Comparison of ENCODE assay signal across 1 cellular context in the genomic region with DNA sequence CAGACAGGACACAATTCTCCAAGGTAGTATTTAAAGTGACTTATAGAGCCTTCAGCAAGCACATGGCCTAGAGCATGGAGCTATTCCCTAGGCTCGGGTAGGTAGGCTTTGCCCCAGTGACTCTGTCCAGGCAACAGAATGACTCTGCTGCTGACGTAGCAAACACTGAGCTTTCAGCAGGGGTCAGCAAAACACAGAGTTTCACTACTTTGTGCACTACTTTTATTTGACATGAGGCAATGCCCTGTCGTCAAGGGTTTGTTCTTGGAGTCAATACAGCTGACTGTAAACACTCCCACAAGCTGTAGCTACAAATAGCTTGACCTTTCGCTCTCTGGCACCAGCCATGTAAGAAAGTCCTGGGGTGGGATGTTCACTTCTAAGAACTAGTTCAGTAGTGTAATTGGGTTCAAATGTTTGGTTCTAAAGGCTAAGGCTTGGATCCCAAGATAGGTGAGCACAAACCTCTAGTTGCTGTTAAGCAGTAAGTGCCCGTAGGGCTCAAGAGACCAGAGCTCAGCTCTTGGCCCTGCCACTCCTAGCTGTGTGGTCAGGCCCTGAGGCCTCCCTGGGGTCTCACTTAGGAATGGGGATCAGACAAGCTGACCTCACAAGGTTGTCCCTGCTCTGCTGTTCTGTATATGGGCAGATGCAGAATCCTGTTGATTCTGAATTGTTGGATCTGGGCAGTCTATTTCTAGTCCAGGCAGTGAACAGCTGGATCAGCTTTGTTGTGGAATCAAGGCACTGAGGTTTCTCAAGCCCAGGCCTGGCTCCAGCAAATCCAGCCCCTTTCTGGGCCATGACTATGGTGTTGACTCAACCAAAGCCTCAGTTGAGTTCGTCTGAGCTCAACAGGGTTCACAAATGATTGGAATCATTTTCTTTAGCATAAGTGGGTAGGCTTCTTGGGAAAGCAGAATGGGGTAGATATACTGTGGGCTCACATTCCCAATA.
TF ChIP-seq lines count a peak whose summit lies in the region.

No MANE protein-coding gene starts in this region.

TF ChIP-seq in IMR-90, 13 proteins besides CTCF, POLR2A, EP300 and RAD21 (continued from another document):
- TF ChIP-seq, protein P1, sequence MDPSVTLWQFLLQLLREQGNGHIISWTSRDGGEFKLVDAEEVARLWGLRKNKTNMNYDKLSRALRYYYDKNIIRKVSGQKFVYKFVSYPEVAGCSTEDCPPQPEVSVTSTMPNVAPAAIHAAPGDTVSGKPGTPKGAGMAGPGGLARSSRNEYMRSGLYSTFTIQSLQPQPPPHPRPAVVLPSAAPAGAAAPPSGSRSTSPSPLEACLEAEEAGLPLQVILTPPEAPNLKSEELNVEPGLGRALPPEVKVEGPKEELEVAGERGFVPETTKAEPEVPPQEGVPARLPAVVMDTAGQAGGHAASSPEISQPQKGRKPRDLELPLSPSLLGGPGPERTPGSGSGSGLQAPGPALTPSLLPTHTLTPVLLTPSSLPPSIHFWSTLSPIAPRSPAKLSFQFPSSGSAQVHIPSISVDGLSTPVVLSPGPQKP (IDR thresholded peaks at IDR 0.05; ENCODE audit: borderline replicate concordance, low read depth, low read length) = no peak
- TF ChIP-seq RCOR1 (IDR thresholded peaks at IDR 0.05; ENCODE audit: insufficient replicate concordance, low read length) (no peak), MAZ (IDR thresholded peaks at IDR 0.05; ENCODE audit: borderline replicate concordance, low read depth, low read length) (no peak), BHLHE40 (IDR thresholded peaks at IDR 0.05; ENCODE audit: low read depth, low read length) (no peak), MXI1 (IDR thresholded peaks at IDR 0.05; ENCODE audit: borderline replicate concordance, low read depth, low read length) (peak; percentile 88), CHD1 (IDR thresholded peaks at IDR 0.05; ENCODE audit: low read depth, low read length) (no peak), RFX5 (IDR thresholded peaks at IDR 0.05; ENCODE audit: low read depth, low read length) (no peak), MAFK (IDR thresholded peaks at IDR 0.05; ENCODE audit: low read depth, low read length) (peak; percentile 82), NFE2L2 (IDR thresholded peaks at IDR 0.05; ENCODE audit: low read depth, low read length) (peak; percentile 7; the same call in 1 of the 2 replicates), FOS (IDR thresholded peaks at IDR 0.05; ENCODE audit: low read depth, low read length) (no peak), SMC3 (IDR thresholded peaks at IDR 0.05; ENCODE audit: low read depth, low read length) (no peak; the same call in 1 of the 2 replicates)
- TF ChIP-seq, protein P2, sequence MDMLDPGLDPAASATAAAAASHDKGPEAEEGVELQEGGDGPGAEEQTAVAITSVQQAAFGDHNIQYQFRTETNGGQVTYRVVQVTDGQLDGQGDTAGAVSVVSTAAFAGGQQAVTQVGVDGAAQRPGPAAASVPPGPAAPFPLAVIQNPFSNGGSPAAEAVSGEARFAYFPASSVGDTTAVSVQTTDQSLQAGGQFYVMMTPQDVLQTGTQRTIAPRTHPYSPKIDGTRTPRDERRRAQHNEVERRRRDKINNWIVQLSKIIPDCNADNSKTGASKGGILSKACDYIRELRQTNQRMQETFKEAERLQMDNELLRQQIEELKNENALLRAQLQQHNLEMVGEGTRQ (IDR thresholded peaks at IDR 0.05; ENCODE audit: low read depth, low read length) = no peak
